9 cellular contexts compared by ENCODE assay signal in genomic region chr5:58759745-58760144, GRCh38.
A peak's percentile ranks its signal among the peaks of the same experiment; 100 is the strongest.
DNase-seq lines count a peak whose midpoint lies in the region; ATAC-seq and TF ChIP-seq lines count a peak whose summit lies in the region.
"Had no signal": no experiment of that assay in that cellular context is flagged by ENCODE, and none has a peak within 500 bp of the region (broad histone marks: within the 10 kb centered on the region; RNA-seq: fewer than 3 reads in every experiment).

No MANE protein-coding gene starts in this region.

- no peaks in the 10 kb centered on the region for H3F3A ChIP-seq in DOHH2 (ENCODE audit: control insufficient read depth, insufficient read depth)

- H3K27me3 ChIP-seq in DOHH2 (ENCODE audit: control insufficient read depth, low read length): no peaks in the 10 kb centered on the region
- no peaks in the 10 kb centered on the region for H3K27me3 ChIP-seq in adipocyte (replicated peaks; ENCODE audit: control insufficient read depth, insufficient read depth, low read length)

- H3K4me1 ChIP-seq in DOHH2 (ENCODE audit: control insufficient read depth, low read length): no peaks in the 10 kb centered on the region
- H3K4me1 ChIP-seq in adipocyte (ENCODE audit: control insufficient read depth, insufficient read depth, low read length): peaks cover 14% of the 10 kb centered on the region

- no peak overlapping the region for H3K27ac ChIP-seq in DOHH2 (ENCODE audit: low read depth, low read length)

- no peaks in the 10 kb centered on the region for H3K36me3 ChIP-seq in DOHH2 (ENCODE audit: control insufficient read depth, low read length)
- no peaks in the 10 kb centered on the region for H3K36me3 ChIP-seq in adipocyte (ENCODE audit: control insufficient read depth, insufficient read depth, low read length, severe bottlenecking)

- H3K4me3 ChIP-seq in DOHH2 (ENCODE audit: low read length) (no peak overlapping the region), adipocyte (ENCODE audit: low read length) (peak overlapping the region; percentile 75)

- DNase-seq in adipocyte (ENCODE audit: low read depth) (peak; percentile 4), myocyte (ENCODE audit: low read depth) (peak; percentile 5), NCI-H1105 treated with DMSO at 0.1 percent for 48 hours (lab: John Stamatoyannopoulos, UW) (no peak), T-helper 9 cell (no peak), COLO668 (lab: John Stamatoyannopoulos, UW; ENCODE audit: unreplicated experiment) (no peak)

- H4K20me1 ChIP-seq in DOHH2 (ENCODE audit: control insufficient read depth, insufficient read depth, low read depth, low read length): no peaks in the 10 kb centered on the region

- no peaks in the 10 kb centered on the region for H3K79me2 ChIP-seq in DOHH2 (ENCODE audit: control insufficient read depth, low read length)

- H3K9me3 ChIP-seq in DOHH2 (ENCODE audit: control insufficient read depth, insufficient read depth, low read length) (no peaks in the 10 kb centered on the region), adipocyte (ENCODE audit: control insufficient read depth, low read length) (no peaks in the 10 kb centered on the region)

- H3K4me2 ChIP-seq in DOHH2 (ENCODE audit: low read length): 0 out of 2 replicates have a peak overlapping the region, but pooled peaks have one; percentile 18

- peak; percentile 84 for ATAC-seq in GM21367 (IDR thresholded peaks at IDR 0.05; ENCODE audit: unreplicated experiment)
- ATAC-seq in HG03571 (IDR thresholded peaks at IDR 0.05; ENCODE audit: unreplicated experiment): peak; percentile 91
- ATAC-seq: HCT116 had no signal

- H3K9ac ChIP-seq in adipocyte (ENCODE audit: low read length): no peak overlapping the region

- TF ChIP-seq CTCF in DOHH2 (IDR thresholded peaks at IDR 0.05; ENCODE audit: low read depth, low read length, poor library complexity, severe bottlenecking): no peak

- no peaks in the 10 kb centered on the region for H3K9me2 ChIP-seq in DOHH2 (replicated peaks; ENCODE audit: control insufficient read depth, low read length)

Comparison
In these comparisons a context has a peak if more than half of its experiments do, and no peak if none do; other contexts are left out.
1. DNase-seq: peak in adipocyte (single experiment) and myocyte (single experiment); none in NCI-H1105 treated with DMSO at 0.1 percent for 48 hours (single experiment), T-helper 9 cell (single experiment) and COLO668 (single experiment).